8 cellular contexts compared by ENCODE assay signal in genomic region chr5:151825445-151825844, GRCh38. TPM values are rescaled to one million over a fixed set of nuclear protein-coding genes. Genes with fewer than 3 reads are reported as not detected.
DNase-seq lines count a peak whose midpoint lies in the region; ATAC-seq, FAIRE-seq and TF ChIP-seq lines count a peak whose summit lies in the region.

No MANE protein-coding gene starts in this region.

- BruUV-seq in HepG2 (replicated peaks; lab: Mats Ljungman, UMichigan), result no TSS peak

- no peak overlapping the region for H3K4me3 Mint-ChIP-seq in T-helper 2 cell treated with Interferon-gamma antibody and Interleukin-4, amounts not matched to agents 5 μg/mL and 100 μg/mL, for 36 hours

- no peaks in the 10 kb centered on the region for H3K27me3 Mint-ChIP-seq in T-helper 2 cell treated with Interferon-gamma antibody and Interleukin-4, amounts not matched to agents 5 μg/mL and 100 μg/mL, for 36 hours (ENCODE audit: low read depth)

- peaks cover 5% of the 10 kb centered on the region for H3K9me3 Mint-ChIP-seq in T-helper 2 cell treated with Interferon-gamma antibody and Interleukin-4, amounts not matched to agents 5 μg/mL and 100 μg/mL, for 36 hours

- H3K36me3 Mint-ChIP-seq in T-helper 2 cell treated with Interferon-gamma antibody and Interleukin-4, amounts not matched to agents 5 μg/mL and 100 μg/mL, for 36 hours (ENCODE audit: low read depth), result peaks cover 5% of the 10 kb centered on the region

- H3K4me1 ChIP-seq in HepG2 (ENCODE audit: insufficient read depth, low read length), result peaks cover 16% of the 10 kb centered on the region
- H3K4me1 ChIP-seq in thyroid gland, result no peaks in the 10 kb centered on the region

- H3K36me3 ChIP-seq in MG63 (peaks cover 81% of the 10 kb centered on the region), HepG2 (replicated peaks in 1 of 2; ENCODE audit: control insufficient read depth in 1 of 2, insufficient read depth in 2 of 2, low read length in 2 of 2) (peaks cover 0 to 1% of the 10 kb centered on the region in 2 experiments; a peak in 3 of 5 replicates), thyroid gland (no peaks in the 10 kb centered on the region)

- H3K4me1 Mint-ChIP-seq in T-helper 2 cell treated with Interferon-gamma antibody and Interleukin-4, amounts not matched to agents 5 μg/mL and 100 μg/mL, for 36 hours (ENCODE audit: low read depth), result peaks cover under 1% of the 10 kb centered on the region

- peak; percentile 87 for TF ChIP-seq CTCF in HepG2 (CRISPR knock-in tag; IDR thresholded peaks at IDR 0.05)
- peak; percentile 74 to 93 (median 85) for TF ChIP-seq CTCF in thyroid gland (IDR thresholded peaks at IDR 0.05)

- TF ChIP-seq EP300 in HepG2 (IDR thresholded peaks at IDR 0.05; ENCODE audit: low read depth in 2 of 2, low read length in 2 of 2), result no peak
- TF ChIP-seq EP300 in HepG2 (CRISPR knock-in tag; IDR thresholded peaks at IDR 0.05; ENCODE audit: borderline replicate concordance), result no peak

- intact Hi-C loops in HepG2 (cut with micrococcal nuclease; ENCODE audit: unreplicated experiment) (loop anchor here (1.0 to 5.0 kb wide), 3 partner anchors 318 to 637 kb away; no protein-coding TSS in a partner anchor), thyroid gland (cut with DNase I) (loop anchor here (2.0 kb wide), 1 partner anchor 317 kb away; no protein-coding TSS in a partner anchor)

- 10% methylated on average over 1 of the region's 1 CpG for WGBS in HepG2 (ENCODE audit: low lambda C conversion rate)
- 19 to 20% methylated on average over 1 of the region's 1 CpG for WGBS in thyroid gland, 2 donors

- no peak overlapping the region for H3K27ac Mint-ChIP-seq in T-helper 2 cell treated with Interferon-gamma antibody and Interleukin-4, amounts not matched to agents 5 μg/mL and 100 μg/mL, for 36 hours

- H3K9ac ChIP-seq in HepG2 (ENCODE audit: insufficient read depth, low read depth, low read length), result no peak overlapping the region

- TF ChIP-seq RAD21 in HepG2 (CRISPR knock-in tag; IDR thresholded peaks at IDR 0.05), result peak; percentile 80

- H3K27me3 ChIP-seq in MG63 (no peaks in the 10 kb centered on the region), HepG2 (ENCODE audit: control insufficient read depth in 1 of 2, insufficient read depth in 2 of 2, low read length in 2 of 2) (no peaks in the 10 kb centered on the region), thyroid gland (no peaks in the 10 kb centered on the region)

- no peak overlapping the region for H3K4me2 ChIP-seq in HepG2 (ENCODE audit: low read depth, low read length)

- H4K20me1 ChIP-seq in HepG2 (ENCODE audit: insufficient read depth, low read length), result no peaks in the 10 kb centered on the region

- ATAC-seq in GM21515 (IDR thresholded peaks at IDR 0.05; ENCODE audit: unreplicated experiment) (peak; percentile 61), HepG2 (peak; percentile 61)

- H2AFZ ChIP-seq in HepG2 (ENCODE audit: low read length), result no peak overlapping the region

- H3K27ac ChIP-seq in HepG2 (ENCODE audit: extremely low read length, insufficient read depth, low read length) (no peak overlapping the region), thyroid gland (no peak overlapping the region)

- H3K79me2 ChIP-seq in HepG2 (ENCODE audit: insufficient read depth, low read length), result peaks cover 2% of the 10 kb centered on the region

- no peak for TF ChIP-seq POLR2A in HepG2 (IDR thresholded peaks at IDR 0.05; ENCODE audit: insufficient read depth in 1 of 2, low read depth in 2 of 2, low read length in 2 of 2)
- TF ChIP-seq POLR2A in thyroid gland (IDR thresholded peaks at IDR 0.05), result no peak

- H3K9me3 ChIP-seq in MG63 (peaks cover 5% of the 10 kb centered on the region), HepG2 (ENCODE audit: low read length) (no peaks in the 10 kb centered on the region; the same call in 1 of the 2 replicates), thyroid gland (no peaks in the 10 kb centered on the region)

- no peak overlapping the region for H3K4me3 ChIP-seq in MG63
- no peak overlapping the region for H3K4me3 ChIP-seq in HepG2 (replicated peaks in 1 of 3; ENCODE audit: insufficient read depth in 1 of 3, low read depth in 2 of 3, low read length in 3 of 3)
- H3K4me3 ChIP-seq in thyroid gland (replicated peaks in 1 of 3), result no peak overlapping the region

- in situ Hi-C loops in HepG2 (cut with HindIII; ENCODE audit: extremely low pct_ligation_motif_present, low pct_unique_long_range_greater_than_20kb), result loop anchor here (5.0 to 25.0 kb wide), 2 partner anchors 317 to 687 kb away; no protein-coding TSS in a partner anchor

- FAIRE-seq in HepG2 (lab: Jason Lieb, UNC), result peak; percentile 66

- DNase-seq in T-helper 2 cell, result peak in 3 of 5 experiments; percentile 9 to 19 (median 9)
- no peak for DNase-seq in T-helper 2 cell treated with Interferon-gamma antibody and Interleukin-4, amounts not matched to agents 5 μg/mL and 100 μg/mL, for 36 hours (ENCODE audit: low spot score)
- peak; percentile 45 for DNase-seq in MG63
- DNase-seq in SHP77 treated with DMSO at 0.1 percent for 48 hours (lab: John Stamatoyannopoulos, UW), result peak; percentile 67
- DNase-seq in dermis microvascular lymphatic vessel endothelial cell (ENCODE audit: low read depth in 2 of 2), result peak; percentile 33 to 63
- DNase-seq in HepG2 (ENCODE audit: low spot score), result peak; percentile 64
- DNase-seq in thyroid gland, result peak; percentile 58 to 62

- POLR2A ChIA-PET in HepG2 (lab: Yijun Ruan, JAX), result interaction anchor here (1.4 kb wide), 1 partner anchor 54 kb away, joined by 7 read pairs; the partner anchor contains the start of gene G3BP1

- CTCF ChIA-PET in HepG2 (lab: Yijun Ruan, JAX; ENCODE audit: low intra/inter-chr PET ratio, low total read pairs), result interaction anchor here (1.1 to 4.1 kb wide), 3 partner anchors 317 to 680 kb away, joined by 3 to 36 read pairs (median 3); no protein-coding TSS in a partner anchor

TF ChIP-seq in HepG2, 621 proteins besides CTCF, POLR2A, EP300 and RAD21 (continues in another document):
- TF ChIP-seq RAD51 (IDR thresholded peaks at IDR 0.05; ENCODE audit: borderline replicate concordance), result no peak
- TF ChIP-seq TEAD3 (CRISPR knock-in tag; optimal IDR thresholded peaks at IDR 0.05; ENCODE audit: borderline replicate concordance), result peak; percentile 22
- TF ChIP-seq MIXL1 (CRISPR knock-in tag; IDR thresholded peaks at IDR 0.05), result 0 out of 2 replicates have a peak, but pooled peaks have one; percentile 25
- no peak for TF ChIP-seq HOXA5 (CRISPR knock-in tag; IDR thresholded peaks at IDR 0.05)
- TF ChIP-seq USF2 (IDR thresholded peaks at IDR 0.05; ENCODE audit: low read depth, low read length), result no peak
- no peak for TF ChIP-seq USF2 (CRISPR knock-in tag; IDR thresholded peaks at IDR 0.05; ENCODE audit: borderline replicate concordance)
- no peak for TF ChIP-seq MTF1 (CRISPR knock-in tag; IDR thresholded peaks at IDR 0.05)
- no peak for TF ChIP-seq MXD3 (CRISPR knock-in tag; IDR thresholded peaks at IDR 0.05)
- no peak for TF ChIP-seq ZNF253 (CRISPR knock-in tag; IDR thresholded peaks at IDR 0.05; ENCODE audit: borderline replicate concordance)
- TF ChIP-seq MED1 (CRISPR knock-in tag; IDR thresholded peaks at IDR 0.05), result no peak
- peak; percentile 89 for TF ChIP-seq SMC3 (IDR thresholded peaks at IDR 0.05; ENCODE audit: low read length)

RNA-seq across cellular contexts. Expression of gene G3BP1, which starts 53.7 kb away (rescaled TPM):
- total RNA-seq in MG63 (2014; rRNA removed; shearing (Covaris generic); ENCODE audit: low replicate concordance), result 187 and 352 TPM in 2 replicates
- 159 and 170 TPM in 2 replicates for total RNA-seq in dermis microvascular lymphatic vessel endothelial cell
- 320 and 517 TPM in 2 replicates for total RNA-seq in HepG2 (2016; rRNA removed; fragmentation: Illumina TruSeq; extraction: Trizol)
- 41.5 and 44.3 TPM in 2 replicates for total RNA-seq in HepG2 (2016; cell fraction: cytosol; rRNA removed; fragmentation: Illumina TruSeq; extraction: Trizol; ENCODE audit: low read depth)
- total RNA-seq in HepG2 (2016; cell fraction: insoluble cytoplasmic fraction; rRNA removed; fragmentation: Illumina TruSeq; extraction: Trizol), result 318 and 499 TPM in 2 replicates
- total RNA-seq in HepG2 (2016; cell fraction: membrane; rRNA removed; fragmentation: Illumina TruSeq; extraction: Trizol), result 78.5 and 90.0 TPM in 2 replicates
- 169 and 180 TPM in 2 replicates for total RNA-seq in HepG2 (2016; cell fraction: nucleus; rRNA removed; fragmentation: Illumina TruSeq; extraction: Trizol)
- polyA plus RNA-seq in HepG2 (2011; rRNA removed), result 36.7 and 36.8 TPM in 2 replicates
- 19.1 and 29.1 TPM in 2 replicates for polyA plus RNA-seq in HepG2 (2011; cell fraction: cytosol; rRNA removed)
- polyA plus RNA-seq in HepG2 (2011; cell fraction: nucleus; rRNA removed), result 21.7 and 24.8 TPM in 2 replicates
- 69.1 and 93.9 TPM in 2 replicates for polyA plus RNA-seq in HepG2 (2012)
- 10.9 and 11.4 TPM in 2 replicates for polyA plus RNA-seq in HepG2 (2016; cell fraction: cytosol; fragmentation: Illumina TruSeq; extraction: Trizol; ENCODE audit: low read depth)
- polyA plus RNA-seq in HepG2 (2016; cell fraction: insoluble cytoplasmic fraction; fragmentation: Illumina TruSeq; extraction: Trizol; ENCODE audit: low read depth), result 267 and 318 TPM in 2 replicates
- 32.9 and 35.3 TPM in 2 replicates for polyA plus RNA-seq in HepG2 (2016; cell fraction: membrane; fragmentation: Illumina TruSeq; extraction: Trizol; ENCODE audit: low read depth)
- polyA plus RNA-seq in HepG2 (2016; cell fraction: nucleus; fragmentation: Illumina TruSeq; extraction: Trizol; ENCODE audit: insufficient read depth, low read depth), result 110 and 112 TPM in 2 replicates
- 119 and 313 TPM in 2 replicates for polyA minus RNA-seq in HepG2 (2011; rRNA and poly(A)+ RNA removed; ENCODE audit: low replicate concordance)
- polyA minus RNA-seq in HepG2 (2011; cell fraction: cytosol; rRNA and poly(A)+ RNA removed), result 75.4 and 95.6 TPM in 2 replicates
- 143 and 162 TPM in 2 replicates for polyA minus RNA-seq in HepG2 (2011; cell fraction: nucleus; rRNA and poly(A)+ RNA removed)
- total RNA-seq in thyroid gland, result 100 to 1,000 TPM in 3 of 4 donors, 10 to 100 TPM in 1; 95.9 to 177 (median 131) TPM
